Comparison of ENCODE assay signal across 2 cellular contexts in the genomic region with DNA sequence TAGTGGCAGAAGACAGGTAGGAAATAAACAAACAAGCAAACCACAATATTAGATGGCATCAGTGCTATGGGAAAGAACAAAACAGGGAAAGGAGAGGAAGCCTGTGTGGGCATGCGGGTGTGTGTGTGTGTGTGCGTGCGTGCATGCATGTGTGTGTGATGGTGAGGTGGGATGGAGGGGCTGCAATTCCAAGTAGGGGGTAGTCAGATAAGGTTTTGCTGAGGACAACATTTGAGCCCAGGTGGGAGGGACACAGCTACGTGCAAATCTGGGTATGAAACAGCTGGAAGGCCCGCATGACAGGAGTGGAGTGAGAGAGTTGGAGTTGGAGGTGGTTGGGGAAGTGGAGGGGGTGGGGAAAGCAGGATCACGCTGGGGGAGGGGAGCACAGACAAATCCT.
TF ChIP-seq lines count a peak whose summit lies in the region.

No MANE protein-coding gene starts in this region.

TF ChIP-seq in HEK293, 187 proteins besides CTCF, POLR2A, EP300 and RAD21 (continued from another document):
- no peak for TF ChIP-seq WT1 (tag by site-specific recombination; IDR thresholded peaks at IDR 0.05)
- TF ChIP-seq ZFP41 (tag by site-specific recombination; IDR thresholded peaks at IDR 0.05; ENCODE audit: borderline replicate concordance) = no peak
- TF ChIP-seq ZNF19 (tag by site-specific recombination; IDR thresholded peaks at IDR 0.05; ENCODE audit: low read depth) = no peak
- TF ChIP-seq, protein P1, sequence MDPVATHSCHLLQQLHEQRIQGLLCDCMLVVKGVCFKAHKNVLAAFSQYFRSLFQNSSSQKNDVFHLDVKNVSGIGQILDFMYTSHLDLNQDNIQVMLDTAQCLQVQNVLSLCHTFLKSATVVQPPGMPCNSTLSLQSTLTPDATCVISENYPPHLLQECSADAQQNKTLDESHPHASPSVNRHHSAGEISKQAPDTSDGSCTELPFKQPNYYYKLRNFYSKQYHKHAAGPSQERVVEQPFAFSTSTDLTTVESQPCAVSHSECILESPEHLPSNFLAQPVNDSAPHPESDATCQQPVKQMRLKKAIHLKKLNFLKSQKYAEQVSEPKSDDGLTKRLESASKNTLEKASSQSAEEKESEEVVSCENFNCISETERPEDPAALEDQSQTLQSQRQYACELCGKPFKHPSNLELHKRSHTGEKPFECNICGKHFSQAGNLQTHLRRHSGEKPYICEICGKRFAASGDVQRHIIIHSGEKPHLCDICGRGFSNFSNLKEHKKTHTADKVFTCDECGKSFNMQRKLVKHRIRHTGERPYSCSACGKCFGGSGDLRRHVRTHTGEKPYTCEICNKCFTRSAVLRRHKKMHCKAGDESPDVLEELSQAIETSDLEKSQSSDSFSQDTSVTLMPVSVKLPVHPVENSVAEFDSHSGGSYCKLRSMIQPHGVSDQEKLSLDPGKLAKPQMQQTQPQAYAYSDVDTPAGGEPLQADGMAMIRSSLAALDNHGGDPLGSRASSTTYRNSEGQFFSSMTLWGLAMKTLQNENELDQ (tag by site-specific recombination; IDR thresholded peaks at IDR 0.05; ENCODE audit: low read depth) = no peak
- no peak for TF ChIP-seq ZNF48 (tag by site-specific recombination; IDR thresholded peaks at IDR 0.05)
- TF ChIP-seq ZFHX2 (tag by site-specific recombination; conservative IDR thresholded peaks at IDR 0.05) = peak; percentile 69
TF ChIP-seq in HEK293: peak in this region for 2.

TF ChIP-seq in H1, 55 proteins besides CTCF, POLR2A, EP300 and RAD21 (continued from another document):
- TF ChIP-seq RNF2 (IDR thresholded peaks at IDR 0.05; ENCODE audit: borderline replicate concordance, low read depth, low read length, missing control alignments, poor library complexity, severe bottlenecking) (no peak), TCF12 (IDR thresholded peaks at IDR 0.05; ENCODE audit: low read depth, low read length) (no peak), NRF1 (IDR thresholded peaks at IDR 0.05; ENCODE audit: low read depth, low read length) (no peak), TEAD4 (IDR thresholded peaks at IDR 0.05; ENCODE audit: low read depth, low read length) (no peak), SIN3A (conservative IDR thresholded peaks at IDR 0.05 in 1 of 2, IDR thresholded peaks at IDR 0.05 in 1 of 2; ENCODE audit: low read depth in 1 of 2, low read length in 2 of 2) (no peak), SUZ12 (IDR thresholded peaks at IDR 0.05; ENCODE audit: low read length) (no peak), EZH2 (IDR thresholded peaks at IDR 0.05; ENCODE audit: low read depth, low read length, severe bottlenecking) (no peak), ASH2L (IDR thresholded peaks at IDR 0.05; ENCODE audit: low read length) (no peak), POLR2AphosphoS5 (IDR thresholded peaks at IDR 0.05; ENCODE audit: low read depth, low read length) (no peak), CEBPB (IDR thresholded peaks at IDR 0.05; ENCODE audit: low read depth, low read length) (no peak), SIRT6 (IDR thresholded peaks at IDR 0.05; ENCODE audit: low read length) (no peak), CTBP2 (IDR thresholded peaks at IDR 0.05; ENCODE audit: borderline replicate concordance, insufficient read depth, insufficient read length, low read length) (no peak), CBX8 (IDR thresholded peaks at IDR 0.05; ENCODE audit: borderline replicate concordance, low read depth, low read length) (no peak), TAF7 (optimal IDR thresholded peaks at IDR 0.05; ENCODE audit: borderline replicate concordance, low read depth, low read length) (no peak), HDAC6 (IDR thresholded peaks at IDR 0.05; ENCODE audit: low read depth, low read length) (no peak)
- TF ChIP-seq, protein P2, sequence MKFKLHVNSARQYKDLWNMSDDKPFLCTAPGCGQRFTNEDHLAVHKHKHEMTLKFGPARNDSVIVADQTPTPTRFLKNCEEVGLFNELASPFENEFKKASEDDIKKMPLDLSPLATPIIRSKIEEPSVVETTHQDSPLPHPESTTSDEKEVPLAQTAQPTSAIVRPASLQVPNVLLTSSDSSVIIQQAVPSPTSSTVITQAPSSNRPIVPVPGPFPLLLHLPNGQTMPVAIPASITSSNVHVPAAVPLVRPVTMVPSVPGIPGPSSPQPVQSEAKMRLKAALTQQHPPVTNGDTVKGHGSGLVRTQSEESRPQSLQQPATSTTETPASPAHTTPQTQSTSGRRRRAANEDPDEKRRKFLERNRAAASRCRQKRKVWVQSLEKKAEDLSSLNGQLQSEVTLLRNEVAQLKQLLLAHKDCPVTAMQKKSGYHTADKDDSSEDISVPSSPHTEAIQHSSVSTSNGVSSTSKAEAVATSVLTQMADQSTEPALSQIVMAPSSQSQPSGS (IDR thresholded peaks at IDR 0.05; ENCODE audit: low read length) = no peak
- TF ChIP-seq, protein P3, sequence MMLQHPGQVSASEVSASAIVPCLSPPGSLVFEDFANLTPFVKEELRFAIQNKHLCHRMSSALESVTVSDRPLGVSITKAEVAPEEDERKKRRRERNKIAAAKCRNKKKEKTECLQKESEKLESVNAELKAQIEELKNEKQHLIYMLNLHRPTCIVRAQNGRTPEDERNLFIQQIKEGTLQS (IDR thresholded peaks at IDR 0.05; ENCODE audit: insufficient read depth, low read depth, low read length) = no peak
- TF ChIP-seq, protein P4, sequence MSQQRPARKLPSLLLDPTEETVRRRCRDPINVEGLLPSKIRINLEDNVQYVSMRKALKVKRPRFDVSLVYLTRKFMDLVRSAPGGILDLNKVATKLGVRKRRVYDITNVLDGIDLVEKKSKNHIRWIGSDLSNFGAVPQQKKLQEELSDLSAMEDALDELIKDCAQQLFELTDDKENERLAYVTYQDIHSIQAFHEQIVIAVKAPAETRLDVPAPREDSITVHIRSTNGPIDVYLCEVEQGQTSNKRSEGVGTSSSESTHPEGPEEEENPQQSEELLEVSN (IDR thresholded peaks at IDR 0.05) = no peak
